ENCODE assay signal across 13 cellular contexts in the genomic region with DNA sequence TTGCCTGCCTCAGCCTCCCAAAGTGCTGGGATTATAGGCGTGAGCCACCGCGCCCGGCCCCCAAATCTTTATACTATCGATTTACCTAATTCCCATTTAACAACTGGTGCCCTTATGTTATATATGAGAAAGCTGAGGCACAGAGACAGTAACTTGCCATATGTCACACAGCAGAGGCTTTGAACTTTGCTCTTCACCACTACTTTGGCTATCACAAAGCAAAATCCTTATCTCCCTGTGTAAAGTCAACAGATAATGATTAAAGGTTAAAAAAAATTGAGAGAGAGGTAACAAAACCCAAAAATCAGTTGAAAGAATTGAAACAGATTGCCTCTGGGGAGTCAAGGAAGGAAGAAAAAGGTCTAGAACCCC. TPM values are rescaled to one million over a fixed set of nuclear protein-coding genes. Genes with fewer than 3 reads are reported as not detected.
A peak's percentile ranks its signal among the peaks of the same experiment; 100 is the strongest.
DNase-seq lines count a peak whose midpoint lies in the region; ATAC-seq and TF ChIP-seq lines count a peak whose summit lies in the region.
"Had no signal": no experiment of that assay in that cellular context is flagged by ENCODE, and none has a peak within 500 bp of the region (broad histone marks: within the 10 kb centered on the region; RNA-seq: fewer than 3 reads in every experiment).

No MANE protein-coding gene starts in this region.

- H3F3A ChIP-seq in smooth muscle cell (ENCODE audit: low read depth), result no peaks in the 10 kb centered on the region

- H3K9me3 Mint-ChIP-seq in activated T-cell treated with anti-CD3 and anti-CD28 coated beads, Interleukin-2, amount 50 U/mL, for 72 hours, result no peaks in the 10 kb centered on the region
- peaks cover 0 to 2% (median 0%) of the 10 kb centered on the region in 6 donors for H3K9me3 Mint-ChIP-seq in immature natural killer cell

- H3K27ac ChIP-seq in WERI-Rb-1, result no peak overlapping the region
- peak overlapping the region; percentile 62 for H3K27ac ChIP-seq in subcutaneous abdominal adipose tissue (ENCODE audit: low read depth, low read length)
- no peak overlapping the region for H3K27ac ChIP-seq in testis
- no peak overlapping the region for H3K27ac ChIP-seq in smooth muscle cell (ENCODE audit: low read depth)
- H3K27ac ChIP-seq: SJSA1 had no signal

- peaks cover 2 to 3% of the 10 kb centered on the region in 2 donors for H3K36me3 Mint-ChIP-seq in activated T-cell treated with anti-CD3 and anti-CD28 coated beads, Interleukin-2, amount 50 U/mL, for 72 hours (ENCODE audit: insufficient read depth in 2 of 2)
- no peaks in the 10 kb centered on the region for H3K36me3 Mint-ChIP-seq in immature natural killer cell

- DNase-seq in activated T-cell treated with anti-CD3 and anti-CD28 coated beads, Interleukin-2, amount 50 U/mL, for 72 hours, result no peak
- no peak for DNase-seq in activated T-cell treated with anti-CD3 and anti-CD28 coated beads, Interleukin-2, amount 50 U/mL, for 48 hours
- DNase-seq in WERI-Rb-1, result peak; percentile 55
- DNase-seq in immature natural killer cell, result no peak
- no peak for DNase-seq in DMS 273 (lab: John Stamatoyannopoulos, UW; ENCODE audit: unreplicated experiment)
- DNase-seq in testis, result no peak
- DNase-seq in smooth muscle cell (lab: John Stamatoyannopoulos, UW; ENCODE audit: unreplicated experiment), result no peak
- DNase-seq: amniotic stem cell, kidney glomerular epithelial cell, NCI-H146, nephron progenitor cell had no signal

- peaks cover 7% of the 10 kb centered on the region for H3K36me3 ChIP-seq in WERI-Rb-1
- H3K36me3 ChIP-seq in subcutaneous abdominal adipose tissue (ENCODE audit: control insufficient read depth in 5 of 5, insufficient read depth in 5 of 5, low read length in 5 of 5), result no peaks in the 10 kb centered on the region
- no peaks in the 10 kb centered on the region for H3K36me3 ChIP-seq in testis (ENCODE audit: low read depth, missing control alignments)
- H3K36me3 ChIP-seq in smooth muscle cell (ENCODE audit: low read depth), result peaks cover 4% of the 10 kb centered on the region
- H3K36me3 ChIP-seq: SJSA1 had no signal

- 96 to 99% methylated on average over 5 of the region's 5 CpGs for WGBS in testis, 2 donors
- 94% methylated on average over 5 of the region's 5 CpGs for WGBS in smooth muscle cell (ENCODE audit: low lambda C conversion rate)

- H3K4me1 ChIP-seq in subcutaneous abdominal adipose tissue (ENCODE audit: control insufficient read depth in 5 of 5, insufficient read depth in 5 of 5, low read length in 5 of 5) (peaks cover 3 to 46% (median 32%) of the 10 kb centered on the region in 5 donors), testis (peaks cover 12% of the 10 kb centered on the region), smooth muscle cell (ENCODE audit: low read depth) (no peaks in the 10 kb centered on the region)

- H3K9ac ChIP-seq in subcutaneous abdominal adipose tissue (ENCODE audit: low read length in 5 of 5), result no peak overlapping the region
- no peak overlapping the region for H3K9ac ChIP-seq in smooth muscle cell (ENCODE audit: low read depth)

- no peak overlapping the region for H2AFZ ChIP-seq in smooth muscle cell (ENCODE audit: low read depth)

- H3K79me2 ChIP-seq in smooth muscle cell (ENCODE audit: low read depth), result peaks cover 95% of the 10 kb centered on the region

- H3K4me3 Mint-ChIP-seq in activated T-cell treated with anti-CD3 and anti-CD28 coated beads, Interleukin-2, amount 50 U/mL, for 72 hours, result peak overlapping the region; percentile 51 to 78
- H3K4me3 Mint-ChIP-seq in immature natural killer cell, result peak overlapping the region; percentile 36 to 87 (median 74)
- H3K4me3 Mint-ChIP-seq: nephron progenitor cell had no signal

- H3K9me3 ChIP-seq in WERI-Rb-1 (ENCODE audit: severe bottlenecking) (no peaks in the 10 kb centered on the region), subcutaneous abdominal adipose tissue (ENCODE audit: control insufficient read depth in 5 of 5, low read length in 5 of 5) (no peaks in the 10 kb centered on the region), testis (no peaks in the 10 kb centered on the region), smooth muscle cell (replicated peaks; ENCODE audit: low read depth) (no peaks in the 10 kb centered on the region)
- H3K9me3 ChIP-seq: SJSA1 had no signal

- intact Hi-C loops in testis (cut with DNase I; ENCODE audit: low total_unique reads), result no loop called here

- no peak for ATAC-seq in activated T-cell treated with anti-CD3 and anti-CD28 coated beads, Interleukin-2, amount 50 U/mL, for 72 hours (replicated peaks in 1 of 2)

- peaks cover 70% of the 10 kb centered on the region for H4K20me1 ChIP-seq in smooth muscle cell (ENCODE audit: low read depth)

- H3K4me1 Mint-ChIP-seq in activated T-cell treated with anti-CD3 and anti-CD28 coated beads, Interleukin-2, amount 50 U/mL, for 72 hours (ENCODE audit: low read depth), result peaks cover 68% of the 10 kb centered on the region
- H3K4me1 Mint-ChIP-seq in immature natural killer cell, result peaks cover 60 to 75% of the 10 kb centered on the region in 2 donors

- H3K4me2 ChIP-seq in smooth muscle cell, result no peak overlapping the region

- TF ChIP-seq POLR2A in testis (IDR thresholded peaks at IDR 0.05), result no peak

- H3K27me3 ChIP-seq in WERI-Rb-1 (ENCODE audit: insufficient read depth, low read depth, severe bottlenecking), result no peaks in the 10 kb centered on the region
- H3K27me3 ChIP-seq in subcutaneous abdominal adipose tissue (ENCODE audit: control insufficient read depth in 5 of 5, insufficient read depth in 4 of 5, low read length in 5 of 5), result no peaks in the 10 kb centered on the region
- H3K27me3 ChIP-seq in testis, result no peaks in the 10 kb centered on the region
- H3K27me3 ChIP-seq in smooth muscle cell (ENCODE audit: low read depth), result no peaks in the 10 kb centered on the region
- H3K27me3 ChIP-seq: SJSA1 had no signal

- no peak overlapping the region for H3K4me3 ChIP-seq in WERI-Rb-1 (ENCODE audit: low read depth, low read length)
- H3K4me3 ChIP-seq in subcutaneous abdominal adipose tissue (ENCODE audit: low read depth in 1 of 5, low read length in 5 of 5), result no peak overlapping the region
- H3K4me3 ChIP-seq in testis, result no peak overlapping the region
- H3K4me3 ChIP-seq in smooth muscle cell, result no peak overlapping the region
- H3K4me3 ChIP-seq: SJSA1 had no signal

- TF ChIP-seq CTCF in WERI-Rb-1 (IDR thresholded peaks at IDR 0.05; ENCODE audit: low read depth, low read length) (no peak), testis (IDR thresholded peaks at IDR 0.05) (no peak), smooth muscle cell (IDR thresholded peaks at IDR 0.05; ENCODE audit: borderline replicate concordance, insufficient read depth, poor library complexity, severe bottlenecking) (no peak)

- peak overlapping the region; percentile 90 for H3K27ac Mint-ChIP-seq in activated T-cell treated with anti-CD3 and anti-CD28 coated beads, Interleukin-2, amount 50 U/mL, for 72 hours
- H3K27ac Mint-ChIP-seq in immature natural killer cell, result peak overlapping the region; percentile 47 to 99 (median 96)

- H3K27me3 Mint-ChIP-seq in activated T-cell treated with anti-CD3 and anti-CD28 coated beads, Interleukin-2, amount 50 U/mL, for 72 hours (ENCODE audit: low read depth), result no peaks in the 10 kb centered on the region
- peaks cover 6 to 10% (median 9%) of the 10 kb centered on the region in 3 donors for H3K27me3 Mint-ChIP-seq in immature natural killer cell (ENCODE audit: low read depth in 3 of 3)

RNA-seq across cellular contexts. Expression of a gene that starts 22.3 kb away (rescaled TPM):
- 10 to 100 TPM; 68.8 to 78.8 TPM for total RNA-seq in activated T-cell treated with anti-CD3 and anti-CD28 coated beads, Interleukin-2, amount 50 U/mL, for 72 hours
- polyA plus RNA-seq in immature natural killer cell, result 10 to 100 TPM; 16.5 to 26.8 (median 19.3) TPM
- total RNA-seq in testis, result 10 to 100 TPM; 82.4 to 91.2 TPM
- polyA plus RNA-seq in testis (ENCODE audit: insufficient read depth, low read depth, low replicate concordance), result 101 TPM
- total RNA-seq in smooth muscle cell, result 23.9 and 24.5 TPM in 2 replicates
- polyA plus RNA-seq in smooth muscle cell, result 7.5 and 9.0 TPM in 2 replicates
